Comparison of ENCODE assay signal across 8 cellular contexts in genomic region chr3:129123314-129124060, GRCh38. TPM values are rescaled to one million over a fixed set of nuclear protein-coding genes. Genes with fewer than 3 reads are reported as not detected.
DNase-seq lines count a peak whose midpoint lies in the region; ATAC-seq lines count a peak whose summit lies in the region.

No MANE protein-coding gene starts in this region.

- H3K9me3 Mint-ChIP-seq in CD8-positive, alpha-beta memory T cell, result no peaks in the 10 kb centered on the region
- H3K9me3 Mint-ChIP-seq in activated naive CD4-positive, alpha-beta T cell treated with anti-CD3 and anti-CD28 coated beads, Interleukin-2, amount 50 U/mL, for 72 hours, result no peaks in the 10 kb centered on the region

- H4K20me1 ChIP-seq in Karpas-422 (ENCODE audit: insufficient read depth, low read depth, low read length), result peaks cover 43% of the 10 kb centered on the region; the same call in 1 of the 2 replicates

- H3K9ac ChIP-seq in Karpas-422 (ENCODE audit: low read length), result no peak overlapping the region
- no peak overlapping the region for H3K9ac ChIP-seq in mesenchymal stem cell (ENCODE audit: low read length)

- H3K18ac ChIP-seq in mesenchymal stem cell (ENCODE audit: low read depth in 1 of 2, low read length in 2 of 2), result no peak overlapping the region

- no peak overlapping the region for H3K27ac ChIP-seq in CD8-positive, alpha-beta memory T cell (ENCODE audit: low read depth, low read length)
- H3K27ac ChIP-seq in Karpas-422 (ENCODE audit: low read length) (no peak overlapping the region), mesenchymal stem cell (ENCODE audit: low read length, poor library complexity, severe bottlenecking) (no peak overlapping the region)

- H2AFZ ChIP-seq in Karpas-422 (ENCODE audit: low read length) (no peak overlapping the region), mesenchymal stem cell (ENCODE audit: low read depth, low read length) (no peak overlapping the region)

- H3K4me1 Mint-ChIP-seq in CD8-positive, alpha-beta memory T cell, result peaks cover 32 to 41% (median 33%) of the 10 kb centered on the region in 3 donors

- H3K4me1 ChIP-seq in CD8-positive, alpha-beta memory T cell (ENCODE audit: insufficient read depth, low read length), result peaks cover 16% of the 10 kb centered on the region
- H3K4me1 ChIP-seq in Karpas-422 (ENCODE audit: low read length) (peaks cover 38% of the 10 kb centered on the region), mesenchymal stem cell (ENCODE audit: control insufficient read depth, insufficient read depth, low read depth, low read length) (peaks cover 16% of the 10 kb centered on the region)

- no peak overlapping the region for H3K14ac ChIP-seq in mesenchymal stem cell (ENCODE audit: low read length in 2 of 2)

- no peak overlapping the region for H3K4ac ChIP-seq in mesenchymal stem cell (ENCODE audit: low read depth in 1 of 2, low read length in 2 of 2)

- no peak overlapping the region for H2BK12ac ChIP-seq in mesenchymal stem cell (ENCODE audit: low read length in 2 of 2)

- 94% methylated on average over 4 of the region's 5 CpGs for WGBS in mesenchymal stem cell

- no peaks in the 10 kb centered on the region for H3K9me2 ChIP-seq in Karpas-422 (replicated peaks; ENCODE audit: insufficient read depth, low read length)

- H3K79me1 ChIP-seq in mesenchymal stem cell (replicated peaks; ENCODE audit: low read length, poor library complexity, severe bottlenecking), result peaks cover 1% of the 10 kb centered on the region

- H4K8ac ChIP-seq in mesenchymal stem cell (ENCODE audit: low read length), result no peak overlapping the region

- DNase-seq in CD8-positive, alpha-beta memory T cell, result peak in 2 of 5 donors; percentile 24 to 28
- DNase-seq in Karpas-422 (peak; percentile 86), mesenchymal stem cell (peak; percentile 26), DMS 273 treated with DMSO at 0.1 percent for 48 hours (lab: John Stamatoyannopoulos, UW) (no peak), RKO (ENCODE audit: low spot score) (no peak)
- DNase-seq in activated naive CD4-positive, alpha-beta T cell treated with anti-CD3 and anti-CD28 coated beads, Interleukin-2, amount 50 U/mL, for 72 hours (ENCODE audit: low spot score in 2 of 2), result no peak

- CTCF ChIA-PET in CD8-positive, alpha-beta memory T cell (lab: Charles Lee), result interaction anchor here (1.8 to 10.1 kb wide), 3 partner anchors 39 to 153 kb away, joined by 6 to 77 read pairs (median 23); no protein-coding TSS in a partner anchor

- no peaks in the 10 kb centered on the region for H3K27me3 Mint-ChIP-seq in CD8-positive, alpha-beta memory T cell

- H3K4me2 ChIP-seq in Karpas-422 (ENCODE audit: low read depth, low read length, poor library complexity, severe bottlenecking) (peak overlapping the region; percentile 41), mesenchymal stem cell (ENCODE audit: low read length, poor library complexity, severe bottlenecking) (no peak overlapping the region)

- no peaks in the 10 kb centered on the region for H3K27me3 ChIP-seq in CD8-positive, alpha-beta memory T cell (ENCODE audit: insufficient read depth, low read length, poor library complexity, severe bottlenecking)
- H3K27me3 ChIP-seq in Karpas-422 (ENCODE audit: low read length) (no peaks in the 10 kb centered on the region), mesenchymal stem cell (ENCODE audit: control insufficient read depth in 1 of 2, insufficient read depth in 1 of 2, low read length in 2 of 2) (no peaks in the 10 kb centered on the region)

- H4K91ac ChIP-seq in mesenchymal stem cell (ENCODE audit: low read length), result no peak overlapping the region

- no peak overlapping the region for H2AK5ac ChIP-seq in mesenchymal stem cell (ENCODE audit: low read length, severe bottlenecking)

- no peak overlapping the region for H3K4me3 ChIP-seq in CD8-positive, alpha-beta memory T cell (ENCODE audit: low read length)
- H3K4me3 ChIP-seq in Karpas-422 (ENCODE audit: low read length) (no peak overlapping the region), mesenchymal stem cell (ENCODE audit: insufficient read depth in 1 of 2, low read depth in 1 of 2, low read length in 2 of 2) (no peak overlapping the region)

- H2BK120ac ChIP-seq in mesenchymal stem cell (ENCODE audit: low read depth, low read length), result no peak overlapping the region

- no peaks in the 10 kb centered on the region for H3K36me3 ChIP-seq in CD8-positive, alpha-beta memory T cell (ENCODE audit: insufficient read depth, low read length)
- peaks cover 2% of the 10 kb centered on the region; the same call in 1 of the 2 replicates for H3K36me3 ChIP-seq in Karpas-422 (ENCODE audit: insufficient read depth, low read length)
- peaks cover 15 to 29% of the 10 kb centered on the region in 2 experiments for H3K36me3 ChIP-seq in mesenchymal stem cell (ENCODE audit: control insufficient read depth in 1 of 2, insufficient read depth in 2 of 2, low read depth in 1 of 2, low read length in 2 of 2)

- H2BK15ac ChIP-seq in mesenchymal stem cell (ENCODE audit: low read depth, poor library complexity, severe bottlenecking), result no peak overlapping the region

- no peaks in the 10 kb centered on the region for H3K9me3 ChIP-seq in CD8-positive, alpha-beta memory T cell (ENCODE audit: low read length)
- H3K9me3 ChIP-seq in Karpas-422 (ENCODE audit: low read length), result no peaks in the 10 kb centered on the region
- H3K9me3 ChIP-seq in mesenchymal stem cell (ENCODE audit: control insufficient read depth, low read length), result no peaks in the 10 kb centered on the region

- H3K27ac Mint-ChIP-seq in CD8-positive, alpha-beta memory T cell, result peak overlapping the region; percentile 75 to 94 (median 89)
- peak overlapping the region; percentile 88 to 99 for H3K27ac Mint-ChIP-seq in activated naive CD4-positive, alpha-beta T cell treated with anti-CD3 and anti-CD28 coated beads, Interleukin-2, amount 50 U/mL, for 72 hours

- peaks cover 0 to 32% (median 3%) of the 10 kb centered on the region in 3 donors for H3K36me3 Mint-ChIP-seq in CD8-positive, alpha-beta memory T cell
- H3K36me3 Mint-ChIP-seq in activated naive CD4-positive, alpha-beta T cell treated with anti-CD3 and anti-CD28 coated beads, Interleukin-2, amount 50 U/mL, for 72 hours, result peaks cover 18 to 21% of the 10 kb centered on the region in 2 donors

- no peak overlapping the region for H2BK5ac ChIP-seq in mesenchymal stem cell (ENCODE audit: low read depth, low read length, poor library complexity, severe bottlenecking)

- peak overlapping the region; percentile 26 to 87 (median 64) for H3K4me3 Mint-ChIP-seq in CD8-positive, alpha-beta memory T cell

- ATAC-seq in activated naive CD4-positive, alpha-beta T cell treated with anti-CD3 and anti-CD28 coated beads, Interleukin-2, amount 50 U/mL, for 72 hours, result no peak
- no peak for ATAC-seq in GM21717 (IDR thresholded peaks at IDR 0.05; ENCODE audit: unreplicated experiment)
- no peak for ATAC-seq in GM19351 (IDR thresholded peaks at IDR 0.05; ENCODE audit: unreplicated experiment)

- H3K79me2 ChIP-seq in Karpas-422 (ENCODE audit: low read length), result no peaks in the 10 kb centered on the region

- POLR2A ChIA-PET in CD8-positive, alpha-beta memory T cell (lab: Charles Lee), result interaction anchor here (1.4 to 4.1 kb wide), 2 partner anchors 58 to 70 kb away, joined by 5 to 32 read pairs; partner anchors contain the start of gene CNBP

- no peak overlapping the region for H3K23ac ChIP-seq in mesenchymal stem cell (ENCODE audit: low read length in 2 of 2)

RNA-seq across cellular contexts. Expression of gene RAB43, which starts 1.9 kb away (rescaled TPM):
- total RNA-seq in CD8-positive, alpha-beta memory T cell, result 10 to 100 TPM; 22.9 to 28.6 TPM
- polyA plus RNA-seq in CD8-positive, alpha-beta memory T cell, result 14.9 TPM
- 0.72 TPM in 1 of 2 replicates, not detected in the other for total RNA-seq in Karpas-422 (2014; rRNA removed; shearing (Covaris generic); ENCODE audit: low replicate concordance)
- 10 to 100 TPM; 57.4 to 64.1 TPM for total RNA-seq in activated naive CD4-positive, alpha-beta T cell treated with anti-CD3 and anti-CD28 coated beads, Interleukin-2, amount 50 U/mL, for 72 hours
- polyA plus RNA-seq in mesenchymal stem cell (2013, experiment 1 of 2), result 17.6 TPM
- polyA plus RNA-seq in mesenchymal stem cell (2013, experiment 2 of 2), result 17.3 TPM

RNA-seq across cellular contexts. Expression of gene ISY1, which starts 37.4 kb away (rescaled TPM):
- 10 to 100 TPM; 84.6 to 94.7 TPM for total RNA-seq in CD8-positive, alpha-beta memory T cell
- polyA plus RNA-seq in CD8-positive, alpha-beta memory T cell, result 91.6 TPM
- 23.1 and 29.9 TPM in 2 replicates for total RNA-seq in Karpas-422 (2014; rRNA removed; shearing (Covaris generic); ENCODE audit: low replicate concordance)
- 10 to 100 TPM; 69.9 to 84.0 TPM for total RNA-seq in activated naive CD4-positive, alpha-beta T cell treated with anti-CD3 and anti-CD28 coated beads, Interleukin-2, amount 50 U/mL, for 72 hours
- polyA plus RNA-seq in mesenchymal stem cell (2013, experiment 1 of 2), result 19.3 TPM
- 19.9 TPM for polyA plus RNA-seq in mesenchymal stem cell (2013, experiment 2 of 2)

Comparison
In these comparisons a context has a peak if more than half of its experiments do, and no peak if none do; other contexts are left out.
1. DNase-seq: peak in Karpas-422 (single experiment) and mesenchymal stem cell (single experiment); none in activated naive CD4-positive, alpha-beta T cell treated with anti-CD3 and anti-CD28 coated beads, Interleukin-2, amount 50 U/mL, for 72 hours (0 of 2), DMS 273 treated with DMSO at 0.1 percent for 48 hours (single experiment) and RKO (single experiment).
2. RNA of gene RAB43, which starts 1.9 kb away (total RNA-seq): 57.4 to 64.1 TPM in activated naive CD4-positive, alpha-beta T cell treated with anti-CD3 and anti-CD28 coated beads, Interleukin-2, amount 50 U/mL, for 72 hours and 22.9 to 28.6 TPM in CD8-positive, alpha-beta memory T cell; 0.72 TPM in Karpas-422; every median in the first group is over 10 times any median in the second.